In genomic region chr9:115636596-115636995, GRCh38 we compare ENCODE assay signal across 21 cellular contexts.
"Had no signal": no experiment of that assay in that cellular context is flagged by ENCODE, and none has a peak within 500 bp of the region (broad histone marks: within the 10 kb centered on the region; RNA-seq: fewer than 3 reads in every experiment).

No MANE protein-coding gene starts in this region.

- H3K4me1 ChIP-seq: lower lobe of right lung, testis, uterus had no signal

- ATAC-seq: activated CD8-positive, alpha-beta T cell treated with anti-CD3 and anti-CD28 coated beads, Interleukin-2, amount 10 ng/mL, durations not matched to agents 7 days and 5 days; lower lobe of right lung; naive thymus-derived CD4-positive, alpha-beta T cell; sciatic nerve had no signal

- H3K36me3 ChIP-seq: brain microvascular endothelial cell, lower lobe of right lung, uterus had no signal

- H3K9me3 ChIP-seq: lower lobe of right lung, testis, uterus had no signal

- DNase-seq: activated CD4-positive, alpha-beta T cell treated with anti-CD3 and anti-CD28 coated beads for 1 hour; activated CD4-positive, alpha-beta T cell treated with anti-CD3 and anti-CD28 coated beads, Interleukin-2, amount 50 U/mL, for 1 hour; activated CD8-positive, alpha-beta T cell treated with anti-CD3 and anti-CD28 coated beads, Interleukin-2, amount 10 ng/mL, durations not matched to agents 7 days and 5 days; activated gamma-delta T cell treated with Interleukin-2 at 50 U/mL for 16 hours; aorta; brain microvascular endothelial cell; effector memory CD4-positive, alpha-beta T cell; kidney; lower lobe of right lung; naive thymus-derived CD4-positive, alpha-beta T cell; posterior cingulate gyrus; small intestine; stimulated activated CD4-positive, alpha-beta T cell treated with anti-CD3 and anti-CD28 coated beads, Interleukin-15, amount 100 ng/mL, for 24 hours; stimulated activated CD4-positive, alpha-beta T cell treated with anti-CD3 and anti-CD28 coated beads, Interleukin-2, amount 100 ng/mL, for 48 hours; stimulated activated CD8-positive, alpha-beta memory T cell treated with anti-CD3 and anti-CD28 coated beads, Interleukin-4, amount 100 ng/mL, for 48 hours; stimulated activated naive CD4-positive, alpha-beta T cell; testis; trophoblast cell; uterus had no signal

- H3K27ac ChIP-seq: brain microvascular endothelial cell, lower lobe of right lung, testis, uterus had no signal

- H3K27me3 ChIP-seq: brain microvascular endothelial cell, testis, uterus had no signal

- FAIRE-seq: colon, kidney, small intestine had no signal

- H3K4me3 ChIP-seq: lower lobe of right lung, testis, uterus had no signal
